Comparison of ENCODE assay signal across 12 cellular contexts in genomic region chr9:2336055-2336454, GRCh38.
A peak's percentile ranks its signal among the peaks of the same experiment; 100 is the strongest.
DNase-seq lines count a peak whose midpoint lies in the region; ATAC-seq, FAIRE-seq and TF ChIP-seq lines count a peak whose summit lies in the region.
"Had no signal": no experiment of that assay in that cellular context is flagged by ENCODE, and none has a peak within 500 bp of the region (broad histone marks: within the 10 kb centered on the region; RNA-seq: fewer than 3 reads in every experiment).

No MANE protein-coding gene starts in this region.

- intact Hi-C loops in K562 (cut with micrococcal nuclease) = loop anchor here (5.0 kb wide), 1 partner anchor 391 kb away; no protein-coding TSS in a partner anchor

- H3K36me3 ChIP-seq in Karpas-422 (ENCODE audit: insufficient read depth, low read length) = no peaks in the 10 kb centered on the region
- H3K36me3 ChIP-seq in K562 (ENCODE audit: control insufficient read depth, insufficient read depth, low read length) = no peaks in the 10 kb centered on the region

- in situ Hi-C loops in K562 (cut with MboI) = no loop called here

- DNase-seq in EL (peak; percentile 6), Karpas-422 (peak; percentile 68), K562 (ENCODE audit: extremely low read depth in 1 of 4, low spot score in 3 of 4) (peak in 1 of 4 experiments; percentile 10), medulla oblongata (ENCODE audit: extremely low spot score) (peak; percentile 27), NCI-H1694 treated with DMSO at 0.1 percent for 48 hours (lab: John Stamatoyannopoulos, UW) (no peak), anterior cingulate cortex (lab: John Stamatoyannopoulos, UW) (no peak)
- DNase-seq: naive thymus-derived CD4-positive, alpha-beta T cell; stimulated activated CD4-positive, alpha-beta T cell treated with anti-CD3 and anti-CD28 coated beads, Interleukin-4, amount 100 ng/mL, for 24 hours had no signal

- no peak for TF ChIP-seq EP300 in K562 (IDR thresholded peaks at IDR 0.05; ENCODE audit: low read length)

- H3K4me1 ChIP-seq in Karpas-422 (ENCODE audit: low read length) = peaks cover 40% of the 10 kb centered on the region
- no peaks in the 10 kb centered on the region for H3K4me1 ChIP-seq in K562 (replicated peaks in 1 of 2; ENCODE audit: control insufficient read depth in 2 of 2, insufficient read depth in 2 of 2, low read length in 2 of 2)

- no peaks in the 10 kb centered on the region for H3K9me1 ChIP-seq in K562 (ENCODE audit: control insufficient read depth, insufficient read depth, low read length)

- TF ChIP-seq RAD21 in K562 (CRISPR knock-in tag; conservative IDR thresholded peaks at IDR 0.05 in 1 of 2, IDR thresholded peaks at IDR 0.05 in 1 of 2) = peak; percentile 24 to 37

- H3K4me2 ChIP-seq in Karpas-422 (ENCODE audit: low read depth, low read length, poor library complexity, severe bottlenecking) = no peak overlapping the region
- no peak overlapping the region for H3K4me2 ChIP-seq in K562 (ENCODE audit: insufficient read depth, low read length)

- H2AFZ ChIP-seq in Karpas-422 (ENCODE audit: low read length) (no peak overlapping the region), K562 (ENCODE audit: low read depth, low read length) (no peak overlapping the region)

- no peaks in the 10 kb centered on the region for H3K27me3 ChIP-seq in Karpas-422 (ENCODE audit: low read length)
- no peaks in the 10 kb centered on the region for H3K27me3 ChIP-seq in K562 (ENCODE audit: control insufficient read depth in 2 of 2, insufficient read depth in 2 of 2, low read length in 2 of 2)

- H3K9me3 ChIP-seq in Karpas-422 (ENCODE audit: low read length) = no peaks in the 10 kb centered on the region
- H3K9me3 ChIP-seq in K562 (replicated peaks; ENCODE audit: control insufficient read depth, insufficient read depth, low read depth, low read length) = no peaks in the 10 kb centered on the region

- H3K9ac ChIP-seq in Karpas-422 (ENCODE audit: low read length) = no peak overlapping the region
- no peak overlapping the region for H3K9ac ChIP-seq in K562 (ENCODE audit: insufficient read depth in 1 of 2, low read depth in 2 of 2, low read length in 2 of 2)

- ATAC-seq in K562 = no peak
- ATAC-seq in GM19324 (IDR thresholded peaks at IDR 0.05; ENCODE audit: low FRiP score, unreplicated experiment) = no peak
- no peak for ATAC-seq in HG02970 (IDR thresholded peaks at IDR 0.05; ENCODE audit: low FRiP score, unreplicated experiment)
- ATAC-seq: naive thymus-derived CD4-positive, alpha-beta T cell had no signal

- FAIRE-seq in K562 (lab: Jason Lieb, UNC) = no peak
- FAIRE-seq: G401.6 had no signal

- TF ChIP-seq CTCF in K562 (IDR thresholded peaks at IDR 0.05 in 2 of 3, conservative IDR thresholded peaks at IDR 0.05 in 1 of 3; ENCODE audit: insufficient read depth in 2 of 3, low read depth in 1 of 3, low read length in 3 of 3) = peak; percentile 15 to 25 (median 22); a peak in 3 of 6 replicates

- CTCF ChIA-PET in K562 (lab: Yijun Ruan, JAX; ENCODE audit: low intra/inter-chr PET ratio) = no interaction called here

- no TSS peak for BruUV-seq in K562 (replicated peaks; lab: Mats Ljungman, UMichigan)

- H3K27ac ChIP-seq in Karpas-422 (ENCODE audit: low read length) (no peak overlapping the region), K562 (ENCODE audit: extremely low read depth, low read depth, low read length) (no peak overlapping the region)
- H3K27ac ChIP-seq: SK-N-MC had no signal

- H3K4me3 ChIP-seq in Karpas-422 (ENCODE audit: low read length) (no peak overlapping the region), K562 (no peak overlapping the region)
- H3K4me3 ChIP-seq: SK-N-MC had no signal

- no peaks in the 10 kb centered on the region for H3K9me2 ChIP-seq in Karpas-422 (replicated peaks; ENCODE audit: insufficient read depth, low read length)

- TF ChIP-seq POLR2A in K562 (conservative IDR thresholded peaks at IDR 0.05) = no peak

- no peaks in the 10 kb centered on the region for H3K79me2 ChIP-seq in Karpas-422 (ENCODE audit: low read length)
- no peaks in the 10 kb centered on the region for H3K79me2 ChIP-seq in K562 (ENCODE audit: control insufficient read depth, insufficient read depth, low read length)

- H4K20me1 ChIP-seq in Karpas-422 (ENCODE audit: insufficient read depth, low read depth, low read length) (no peaks in the 10 kb centered on the region), K562 (replicated peaks; ENCODE audit: control insufficient read depth, insufficient read depth, low read length) (no peaks in the 10 kb centered on the region)

- POLR2A ChIA-PET in K562 (lab: Yijun Ruan, JAX) = interaction anchor here (0.6 to 0.9 kb wide), 2 partner anchors 10 to 1247 kb away, joined by 3 read pairs; no protein-coding TSS in a partner anchor

- 0% methylated on average over 4 of the region's 4 CpGs for WGBS in K562 (ENCODE audit: insufficient coverage, low coverage, missing lambda C conversion rate)

TF ChIP-seq in K562, 482 proteins besides CTCF, POLR2A, EP300 and RAD21:
- no peak for TF ChIP-seq ETS2 (tag; IDR thresholded peaks at IDR 0.05; ENCODE audit: borderline replicate concordance, poor library complexity, severe bottlenecking)
- no peak for TF ChIP-seq STAT6 (CRISPR knock-in tag; IDR thresholded peaks at IDR 0.05)
- TF ChIP-seq HNRNPL (IDR thresholded peaks at IDR 0.05; ENCODE audit: low read depth, low read length) = no peak
- no peak for TF ChIP-seq ZNF395 (CRISPR knock-in tag; IDR thresholded peaks at IDR 0.05)
- TF ChIP-seq NFE2L1 (tag; IDR thresholded peaks at IDR 0.05; ENCODE audit: borderline replicate concordance, low read depth) = no peak
- TF ChIP-seq WHSC1 (IDR thresholded peaks at IDR 0.05; ENCODE audit: low read length) = no peak
- no peak for TF ChIP-seq POLR2AphosphoS2 (IDR thresholded peaks at IDR 0.05; ENCODE audit: low read length)
- no peak for TF ChIP-seq MCM3 (IDR thresholded peaks at IDR 0.05)
- TF ChIP-seq SNAPC5 (CRISPR knock-in tag; IDR thresholded peaks at IDR 0.05) = no peak

Comparison
In these comparisons a context has a peak if more than half of its experiments do, and no peak if none do; other contexts are left out.
1. DNase-seq: peak in EL (single experiment), Karpas-422 (single experiment) and medulla oblongata (single experiment); none in NCI-H1694 treated with DMSO at 0.1 percent for 48 hours (single experiment) and anterior cingulate cortex (0 of 58).